In genomic region chr7:50409856-50410468, GRCh38 we compare ENCODE assay signal across 9 cellular contexts. TPM values are rescaled to one million over a fixed set of nuclear protein-coding genes. Genes with fewer than 3 reads are reported as not detected.
A peak's percentile ranks its signal among the peaks of the same experiment; 100 is the strongest.
DNase-seq lines count a peak whose midpoint lies in the region; ATAC-seq and TF ChIP-seq lines count a peak whose summit lies in the region.
"Had no signal": no experiment of that assay in that cellular context is flagged by ENCODE, and none has a peak within 500 bp of the region (broad histone marks: within the 10 kb centered on the region; RNA-seq: fewer than 3 reads in every experiment).

No MANE protein-coding gene starts in this region.

- H3K36me3 Mint-ChIP-seq in activated T-helper 17 cell treated with anti-CD3 and anti-CD28 coated beads, Interleukin-2, amount 50 U/mL, for 72 hours (ENCODE audit: low read depth): peaks cover 20% of the 10 kb centered on the region

- ATAC-seq in DND-41 (ENCODE audit: insufficient read depth, low read depth) (peak; percentile 80), GM19351 (IDR thresholded peaks at IDR 0.05; ENCODE audit: unreplicated experiment) (peak; percentile 39), HG03135 (IDR thresholded peaks at IDR 0.05; ENCODE audit: unreplicated experiment) (peak; percentile 42)
- peak; percentile 20 for ATAC-seq in activated T-helper 17 cell treated with anti-CD3 and anti-CD28 coated beads, Interleukin-2, amount 50 U/mL, for 72 hours (replicated peaks)

- H3K4me3 ChIP-seq in DND-41 (ENCODE audit: low read depth in 1 of 2, low read length in 2 of 2) (no peak overlapping the region), mammary epithelial cell (replicated peaks in 1 of 3; ENCODE audit: insufficient read depth in 1 of 3, low read depth in 2 of 3, low read length in 3 of 3) (no peak overlapping the region)

- peaks cover 40% of the 10 kb centered on the region for H3K4me1 Mint-ChIP-seq in activated T-helper 17 cell treated with anti-CD3 and anti-CD28 coated beads, Interleukin-2, amount 50 U/mL, for 72 hours

- CTCF ChIA-PET in mammary epithelial cell (lab: Charles Lee; ENCODE audit: low non-redundant PET): no interaction called here

- intact Hi-C loops in mammary epithelial cell (cut with micrococcal nuclease): no loop called here

- H4K20me1 ChIP-seq in DND-41 (ENCODE audit: insufficient read depth, low read length): no peaks in the 10 kb centered on the region; the same call in 1 of the 2 replicates
- no peaks in the 10 kb centered on the region for H4K20me1 ChIP-seq in mammary epithelial cell (ENCODE audit: insufficient read depth, low read length)

- H3K36me3 ChIP-seq in DND-41 (ENCODE audit: insufficient read depth, low read length): no peaks in the 10 kb centered on the region
- H3K36me3 ChIP-seq in mammary epithelial cell (ENCODE audit: insufficient read depth, low read length): no peaks in the 10 kb centered on the region

- peak overlapping the region; percentile 81 for H3K27ac Mint-ChIP-seq in activated T-helper 17 cell treated with anti-CD3 and anti-CD28 coated beads, Interleukin-2, amount 50 U/mL, for 72 hours

- no peaks in the 10 kb centered on the region for H3K9me3 ChIP-seq in DND-41 (ENCODE audit: insufficient read depth, low read length, severe bottlenecking)
- H3K9me3 ChIP-seq in mammary epithelial cell (replicated peaks; ENCODE audit: insufficient read depth, low read length): no peaks in the 10 kb centered on the region

- in situ Hi-C loops in mammary epithelial cell (cut with MboI; ENCODE audit: low sequenced_read_pairs in 2 of 2): loop anchor here in 1 of 2 donors (10.0 kb wide), 1 partner anchor 205 kb away; no protein-coding TSS in a partner anchor

- H3K9me3 Mint-ChIP-seq in activated T-helper 17 cell treated with anti-CD3 and anti-CD28 coated beads, Interleukin-2, amount 50 U/mL, for 72 hours: no peaks in the 10 kb centered on the region

- no peak overlapping the region for H3K9ac ChIP-seq in DND-41 (ENCODE audit: low read depth, low read length)
- no peak overlapping the region for H3K9ac ChIP-seq in mammary epithelial cell (ENCODE audit: insufficient read depth, low read length)

- H2AFZ ChIP-seq in DND-41 (ENCODE audit: low read depth, low read length): no peak overlapping the region
- H2AFZ ChIP-seq in mammary epithelial cell (ENCODE audit: low read depth, low read length): no peak overlapping the region

- BruUV-seq in mammary epithelial cell (replicated peaks; lab: Mats Ljungman, UMichigan): no TSS peak

- H3K27me3 ChIP-seq in DND-41 (ENCODE audit: insufficient read depth, low read length, poor library complexity) (no peaks in the 10 kb centered on the region), mammary epithelial cell (ENCODE audit: insufficient read depth, low read length) (no peaks in the 10 kb centered on the region)

- H3K4me2 ChIP-seq in DND-41 (ENCODE audit: insufficient read depth, low read length) (no peak overlapping the region), mammary epithelial cell (ENCODE audit: insufficient read depth, low read depth, low read length) (no peak overlapping the region)

- H3K79me2 ChIP-seq in DND-41 (ENCODE audit: insufficient read depth, low read length): no peaks in the 10 kb centered on the region
- no peaks in the 10 kb centered on the region for H3K79me2 ChIP-seq in mammary epithelial cell (ENCODE audit: insufficient read depth, low read length)

- DNase-seq in DND-41 (peak; percentile 75), mammary epithelial cell (no peak), NCI-H1436 (lab: John Stamatoyannopoulos, UW) (no peak), mucosa of gallbladder (ENCODE audit: low spot score) (no peak)
- no peak for DNase-seq in activated effector memory CD4-positive, alpha-beta T cell treated with Interleukin-2 at 50 U/mL for 16 hours
- DNase-seq: SHP77 had no signal

- H3K27ac ChIP-seq in DND-41 (ENCODE audit: low read length) (0 out of 2 replicates have a peak overlapping the region, but pooled peaks have one; percentile 32), mammary epithelial cell (ENCODE audit: insufficient read depth, low read depth, low read length) (no peak overlapping the region)

- H3K4me3 Mint-ChIP-seq in activated T-helper 17 cell treated with anti-CD3 and anti-CD28 coated beads, Interleukin-2, amount 50 U/mL, for 72 hours: no peak overlapping the region

- TF ChIP-seq CTCF in DND-41 (IDR thresholded peaks at IDR 0.05; ENCODE audit: borderline replicate concordance, extremely low read depth, low read length, poor library complexity, severe bottlenecking) (no peak), mammary epithelial cell (conservative IDR thresholded peaks at IDR 0.05 in 1 of 2, IDR thresholded peaks at IDR 0.05 in 1 of 2; ENCODE audit: extremely low read depth in 1 of 2, insufficient read depth in 1 of 2, low read depth in 1 of 2, low read length in 2 of 2) (no peak)

- 68% methylated on average over 9 of the region's 15 CpGs for WGBS in mammary epithelial cell (ENCODE audit: low coverage, missing lambda C conversion rate)

- no peaks in the 10 kb centered on the region for H3K27me3 Mint-ChIP-seq in activated T-helper 17 cell treated with anti-CD3 and anti-CD28 coated beads, Interleukin-2, amount 50 U/mL, for 72 hours

- H3K4me1 ChIP-seq in DND-41 (ENCODE audit: insufficient read depth, low read length) (peaks cover 8% of the 10 kb centered on the region), mammary epithelial cell (ENCODE audit: insufficient read depth, low read length) (no peaks in the 10 kb centered on the region)

- dilution Hi-C loops in mammary epithelial cell (cut with HindIII; ENCODE audit: low sequenced_read_pairs): no loop called here

RNA-seq across cellular contexts. Expression of gene FIGNL1, which starts 40.2 kb away (rescaled TPM):
- 10 to 100 TPM; 51.9 to 62.5 TPM for total RNA-seq in activated T-helper 17 cell treated with anti-CD3 and anti-CD28 coated beads, Interleukin-2, amount 50 U/mL, for 72 hours
- total RNA-seq in mammary epithelial cell (10 to 100 TPM in 1 of 2 donors, 1 to 10 TPM in 1; 9.0 to 18.3 TPM), mucosa of gallbladder (7.6 TPM)
- polyA plus RNA-seq in mammary epithelial cell: 10.4 TPM
- 6.3 TPM for polyA minus RNA-seq in mammary epithelial cell

Comparison
In these comparisons a context has a peak if more than half of its experiments do, and no peak if none do; other contexts are left out.
1. ATAC-seq: peak in every context shown above with its lines; median percentile 80 in DND-41; 42 in HG03135; 39 in GM19351; 20 in activated T-helper 17 cell treated with anti-CD3 and anti-CD28 coated beads, Interleukin-2, amount 50 U/mL, for 72 hours.